In genomic region chr14:23352506-23353432, GRCh38 we compare ENCODE assay signal across 8 cellular contexts. TPM values are rescaled to one million over a fixed set of nuclear protein-coding genes. Genes with fewer than 3 reads are reported as not detected.
DNase-seq lines count a peak whose midpoint lies in the region; ATAC-seq and TF ChIP-seq lines count a peak whose summit lies in the region.

TSS of gene SLC22A17 (minus strand) at chr14:23352887.

- DNase-seq in GM23338 (ENCODE audit: low spot score) (peak; percentile 96), NCI-H82 (lab: John Stamatoyannopoulos, UW) (peak; percentile 100), fibroblast of peridontal ligament (ENCODE audit: extremely low read depth) (peak; percentile 88)
- peak; percentile 27 for DNase-seq in activated T-helper 1 cell treated with anti-CD3 and anti-CD28 coated beads, Interleukin-12 subunit alpha, Interleukin-12 subunit beta, Interleukin-2, Interleukin-4 antibody, amounts not matched to agents 30 ng/mL and 10 ng/mL and 1 ng/mL, durations not matched to agents 14 hours and 24 hours and 36 hours (ENCODE audit: low spot score)
- DNase-seq in stimulated activated CD8-positive, alpha-beta memory T cell treated with anti-CD3 and anti-CD28 coated beads, Interleukin-7, amount 100 ng/mL, for 1 hour (ENCODE audit: low read depth in 2 of 2), result peak; percentile 13 to 16

- TF ChIP-seq CTCF in GM23338 (conservative IDR thresholded peaks at IDR 0.05; ENCODE audit: low read depth in 2 of 2), result no peak

- H3K27me3 Mint-ChIP-seq in GM23338 (ENCODE audit: insufficient read depth, low read depth, poor library complexity), result peaks cover 16% of the 10 kb centered on the region
- H3K27me3 Mint-ChIP-seq in activated T-helper 1 cell treated with anti-CD3 and anti-CD28 coated beads, Interleukin-12 subunit alpha, Interleukin-12 subunit beta, Interleukin-2, Interleukin-4 antibody, amounts not matched to agents 30 ng/mL and 10 ng/mL and 1 ng/mL, durations not matched to agents 14 hours and 24 hours and 36 hours (ENCODE audit: insufficient read depth), result peaks cover 32% of the 10 kb centered on the region

- peak within 1 kb of the TSS; percentile 69 for H3K4me3 Mint-ChIP-seq in GM23338
- H3K4me3 Mint-ChIP-seq in activated T-helper 1 cell treated with anti-CD3 and anti-CD28 coated beads, Interleukin-12 subunit alpha, Interleukin-12 subunit beta, Interleukin-2, Interleukin-4 antibody, amounts not matched to agents 30 ng/mL and 10 ng/mL and 1 ng/mL, durations not matched to agents 14 hours and 24 hours and 36 hours, result peak within 1 kb of the TSS; percentile 76

- no peaks in the 10 kb centered on the region for H3K36me3 ChIP-seq in GM23338 (ENCODE audit: insufficient read depth)
- H3K36me3 ChIP-seq in muscle layer of colon (ENCODE audit: insufficient read depth, low read length), result peaks cover 6% of the 10 kb centered on the region

- intact Hi-C loops in activated T-helper 1 cell treated with anti-CD3 and anti-CD28 coated beads, Interleukin-12 subunit alpha, Interleukin-12 subunit beta, Interleukin-2, Interleukin-4 antibody, amounts not matched to agents 30 ng/mL and 10 ng/mL and 1 ng/mL, durations not matched to agents 14 hours and 24 hours and 36 hours (cut with micrococcal nuclease), result loop anchor here (2.0 kb wide), 1 partner anchor 24 kb away; no protein-coding TSS in a partner anchor

- H3K27ac Mint-ChIP-seq in GM23338, result no peak within 1 kb of the TSS
- no peak within 1 kb of the TSS for H3K27ac Mint-ChIP-seq in activated T-helper 1 cell treated with anti-CD3 and anti-CD28 coated beads, Interleukin-12 subunit alpha, Interleukin-12 subunit beta, Interleukin-2, Interleukin-4 antibody, amounts not matched to agents 30 ng/mL and 10 ng/mL and 1 ng/mL, durations not matched to agents 14 hours and 24 hours and 36 hours

- peak within 1 kb of the TSS; percentile 41 for H3K9ac ChIP-seq in muscle layer of colon (ENCODE audit: low read length)

- H3F3A ChIP-seq in GM23338 (replicated peaks; ENCODE audit: low read depth), result no peaks in the 10 kb centered on the region

- peaks cover 5% of the 10 kb centered on the region; the same call in 1 of the 2 replicates for H4K20me1 ChIP-seq in GM23338 (replicated peaks; ENCODE audit: insufficient read depth)

- H3K4me3 ChIP-seq in GM23338, result peak within 1 kb of the TSS; percentile 85
- H3K4me3 ChIP-seq in muscle layer of colon (ENCODE audit: low read depth in 1 of 2, low read length in 2 of 2), result peak within 1 kb of the TSS; percentile 65 to 76

- H3K27ac ChIP-seq in GM23338 (ENCODE audit: low read depth), result no peak within 1 kb of the TSS
- H3K27ac ChIP-seq in muscle layer of colon (ENCODE audit: low read depth, low read length), result peak within 1 kb of the TSS; percentile 75

- ATAC-seq in GM23338, result peak; percentile 92
- no peak for ATAC-seq in GM18867 (IDR thresholded peaks at IDR 0.05; ENCODE audit: unreplicated experiment)
- no peak for ATAC-seq in GM19467 (IDR thresholded peaks at IDR 0.05; ENCODE audit: unreplicated experiment)

- H3K9me3 ChIP-seq in muscle layer of colon (ENCODE audit: low read length), result no peaks in the 10 kb centered on the region

- no peaks in the 10 kb centered on the region; the same call in 1 of the 3 replicates for H3K9me3 Mint-ChIP-seq in GM23338
- no peaks in the 10 kb centered on the region for H3K9me3 Mint-ChIP-seq in activated T-helper 1 cell treated with anti-CD3 and anti-CD28 coated beads, Interleukin-12 subunit alpha, Interleukin-12 subunit beta, Interleukin-2, Interleukin-4 antibody, amounts not matched to agents 30 ng/mL and 10 ng/mL and 1 ng/mL, durations not matched to agents 14 hours and 24 hours and 36 hours

- peak within 1 kb of the TSS; percentile 69 for H2AFZ ChIP-seq in GM23338

- peak within 1 kb of the TSS; percentile 94 for H3K4me2 ChIP-seq in GM23338

- H3K9me2 ChIP-seq in GM23338 (ENCODE audit: insufficient read depth), result no peaks in the 10 kb centered on the region

- peaks cover 18% of the 10 kb centered on the region for H3K36me3 Mint-ChIP-seq in GM23338 (ENCODE audit: low read depth)
- no peaks in the 10 kb centered on the region for H3K36me3 Mint-ChIP-seq in activated T-helper 1 cell treated with anti-CD3 and anti-CD28 coated beads, Interleukin-12 subunit alpha, Interleukin-12 subunit beta, Interleukin-2, Interleukin-4 antibody, amounts not matched to agents 30 ng/mL and 10 ng/mL and 1 ng/mL, durations not matched to agents 14 hours and 24 hours and 36 hours (ENCODE audit: low read depth)

- H3K4me1 Mint-ChIP-seq in GM23338, result peaks cover 15% of the 10 kb centered on the region
- H3K4me1 Mint-ChIP-seq in activated T-helper 1 cell treated with anti-CD3 and anti-CD28 coated beads, Interleukin-12 subunit alpha, Interleukin-12 subunit beta, Interleukin-2, Interleukin-4 antibody, amounts not matched to agents 30 ng/mL and 10 ng/mL and 1 ng/mL, durations not matched to agents 14 hours and 24 hours and 36 hours (ENCODE audit: low read depth), result peaks cover 5% of the 10 kb centered on the region

- H3K4me1 ChIP-seq in GM23338 (ENCODE audit: insufficient read depth) (peaks cover 5% of the 10 kb centered on the region; the same call in 1 of the 2 replicates), muscle layer of colon (ENCODE audit: insufficient read depth, low read length) (peaks cover 12% of the 10 kb centered on the region)

- no peaks in the 10 kb centered on the region for H3K79me2 ChIP-seq in GM23338 (replicated peaks; ENCODE audit: insufficient read depth)

- H3K27me3 ChIP-seq in GM23338 (ENCODE audit: insufficient read depth) (peaks cover 37% of the 10 kb centered on the region), muscle layer of colon (ENCODE audit: control insufficient read depth in 1 of 2, insufficient read depth in 2 of 2, low read length in 2 of 2) (no peaks in the 10 kb centered on the region)

TF ChIP-seq in GM23338, 12 proteins besides CTCF, POLR2A, EP300 and RAD21:
- peak; percentile 90 for TF ChIP-seq CREB1 (CRISPR knock-in tag; IDR thresholded peaks at IDR 0.05; ENCODE audit: low read depth)
- TF ChIP-seq, protein P1, sequence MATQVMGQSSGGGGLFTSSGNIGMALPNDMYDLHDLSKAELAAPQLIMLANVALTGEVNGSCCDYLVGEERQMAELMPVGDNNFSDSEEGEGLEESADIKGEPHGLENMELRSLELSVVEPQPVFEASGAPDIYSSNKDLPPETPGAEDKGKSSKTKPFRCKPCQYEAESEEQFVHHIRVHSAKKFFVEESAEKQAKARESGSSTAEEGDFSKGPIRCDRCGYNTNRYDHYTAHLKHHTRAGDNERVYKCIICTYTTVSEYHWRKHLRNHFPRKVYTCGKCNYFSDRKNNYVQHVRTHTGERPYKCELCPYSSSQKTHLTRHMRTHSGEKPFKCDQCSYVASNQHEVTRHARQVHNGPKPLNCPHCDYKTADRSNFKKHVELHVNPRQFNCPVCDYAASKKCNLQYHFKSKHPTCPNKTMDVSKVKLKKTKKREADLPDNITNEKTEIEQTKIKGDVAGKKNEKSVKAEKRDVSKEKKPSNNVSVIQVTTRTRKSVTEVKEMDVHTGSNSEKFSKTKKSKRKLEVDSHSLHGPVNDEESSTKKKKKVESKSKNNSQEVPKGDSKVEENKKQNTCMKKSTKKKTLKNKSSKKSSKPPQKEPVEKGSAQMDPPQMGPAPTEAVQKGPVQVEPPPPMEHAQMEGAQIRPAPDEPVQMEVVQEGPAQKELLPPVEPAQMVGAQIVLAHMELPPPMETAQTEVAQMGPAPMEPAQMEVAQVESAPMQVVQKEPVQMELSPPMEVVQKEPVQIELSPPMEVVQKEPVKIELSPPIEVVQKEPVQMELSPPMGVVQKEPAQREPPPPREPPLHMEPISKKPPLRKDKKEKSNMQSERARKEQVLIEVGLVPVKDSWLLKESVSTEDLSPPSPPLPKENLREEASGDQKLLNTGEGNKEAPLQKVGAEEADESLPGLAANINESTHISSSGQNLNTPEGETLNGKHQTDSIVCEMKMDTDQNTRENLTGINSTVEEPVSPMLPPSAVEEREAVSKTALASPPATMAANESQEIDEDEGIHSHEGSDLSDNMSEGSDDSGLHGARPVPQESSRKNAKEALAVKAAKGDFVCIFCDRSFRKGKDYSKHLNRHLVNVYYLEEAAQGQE (IDR thresholded peaks at IDR 0.05; ENCODE audit: unreplicated experiment), result no peak
- peak; percentile 90 for TF ChIP-seq POLR2AphosphoS5 (IDR thresholded peaks at IDR 0.05; ENCODE audit: low read depth)
TF ChIP-seq in GM23338: peak in this region for 2.

RNA-seq across cellular contexts. Expression of gene SLC22A17, which starts in this region (rescaled TPM):
- 52.6 and 56.6 TPM in 2 replicates for total RNA-seq in GM23338 (2014; rRNA removed; shearing (Covaris generic))
- polyA plus RNA-seq in GM23338 (2016; fragmentation: Nextera tagmentation; extraction: Ambion mirVana), result 28.6 and 29.5 TPM in 2 replicates
- total RNA-seq in activated T-helper 1 cell treated with anti-CD3 and anti-CD28 coated beads, Interleukin-12 subunit alpha, Interleukin-12 subunit beta, Interleukin-2, Interleukin-4 antibody, amounts not matched to agents 30 ng/mL and 10 ng/mL and 1 ng/mL, durations not matched to agents 14 hours and 24 hours and 36 hours, result 3.1 and 5.0 TPM in 2 replicates

Comparison
In these comparisons a context has a peak if more than half of its experiments do, and no peak if none do; other contexts are left out.
1. DNase-seq: peak in every context shown above with its lines; median percentile 100 in NCI-H82; 96 in GM23338; 88 in fibroblast of peridontal ligament; 27 in activated T-helper 1 cell treated with anti-CD3 and anti-CD28 coated beads, Interleukin-12 subunit alpha, Interleukin-12 subunit beta, Interleukin-2, Interleukin-4 antibody, amounts not matched to agents 30 ng/mL and 10 ng/mL and 1 ng/mL, durations not matched to agents 14 hours and 24 hours and 36 hours; 14 in stimulated activated CD8-positive, alpha-beta memory T cell treated with anti-CD3 and anti-CD28 coated beads, Interleukin-7, amount 100 ng/mL, for 1 hour.